In the genomic region with DNA sequence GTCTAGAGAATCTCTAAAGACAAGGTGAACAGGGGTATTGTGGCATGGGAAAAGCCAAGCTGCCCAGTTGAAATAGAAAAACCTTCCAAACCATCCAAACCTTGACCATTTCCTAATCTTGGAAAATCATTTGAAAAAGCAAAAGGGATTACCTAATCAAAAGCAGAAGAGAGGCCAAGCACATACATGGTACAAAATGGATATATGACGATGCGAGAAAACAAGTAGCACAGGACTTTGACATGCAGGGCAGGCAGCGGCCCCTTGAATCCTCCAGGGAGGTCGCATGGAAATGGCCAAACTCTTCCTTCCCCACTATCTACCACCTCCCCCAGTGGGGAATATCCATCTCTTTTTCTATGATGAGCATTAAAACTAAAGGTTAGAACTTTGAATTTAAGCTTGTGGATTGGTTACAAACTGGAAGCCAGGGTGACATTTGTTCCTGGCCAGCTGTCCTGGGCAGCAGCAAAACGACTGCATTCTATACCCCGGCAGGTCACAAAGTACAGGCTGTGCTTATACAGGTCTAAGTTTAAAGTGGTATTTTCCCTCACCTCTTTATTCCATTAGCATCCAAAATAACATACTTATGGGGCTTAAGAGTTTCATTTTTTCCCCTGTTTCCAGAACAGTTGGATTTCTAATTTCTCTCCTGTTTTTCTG, we compare ENCODE assay signal across 17 cellular contexts. TPM values are rescaled to one million over a fixed set of nuclear protein-coding genes. Genes with fewer than 3 reads are reported as not detected.
DNase-seq lines count a peak whose midpoint lies in the region; ATAC-seq, FAIRE-seq and TF ChIP-seq lines count a peak whose summit lies in the region.
"Had no signal": no experiment of that assay in that cellular context is flagged by ENCODE, and none has a peak within 500 bp of the region (broad histone marks: within the 10 kb centered on the region; RNA-seq: fewer than 3 reads in every experiment).

No MANE protein-coding gene starts in this region.

- no peaks in the 10 kb centered on the region for H4K20me1 ChIP-seq in HepG2 (ENCODE audit: insufficient read depth, low read length)
- H4K20me1 ChIP-seq: BLaER1 treated with 17β-estradiol and CSF1 and Interleukin-3, amounts not matched to agents 10 nM and 100 nM had no signal

- H3K9ac ChIP-seq in HepG2 (ENCODE audit: insufficient read depth, low read depth, low read length) = no peak overlapping the region
- H3K9ac ChIP-seq: BLaER1 treated with 17β-estradiol and CSF1 and Interleukin-3, amounts not matched to agents 10 nM and 100 nM had no signal

- TF ChIP-seq POLR2A in HepG2 (IDR thresholded peaks at IDR 0.05; ENCODE audit: insufficient read depth in 1 of 2, low read depth in 2 of 2, low read length in 2 of 2) = no peak
- no peak for TF ChIP-seq POLR2A in gastrocnemius medialis (IDR thresholded peaks at IDR 0.05)
- no peak for TF ChIP-seq POLR2A in vagina (IDR thresholded peaks at IDR 0.05)
- TF ChIP-seq POLR2A in spleen (IDR thresholded peaks at IDR 0.05) = no peak

- BruUV-seq in HepG2 (replicated peaks; lab: Mats Ljungman, UMichigan) = no TSS peak

- no peaks in the 10 kb centered on the region for H3K79me2 ChIP-seq in HepG2 (ENCODE audit: insufficient read depth, low read length)

- H3K4me1 ChIP-seq in left ventricle myocardium inferior (peaks cover 75% of the 10 kb centered on the region), HepG2 (ENCODE audit: insufficient read depth, low read length) (peaks cover 16% of the 10 kb centered on the region), gastrocnemius medialis (peaks cover 64 to 73% of the 10 kb centered on the region in 2 donors), vagina (no peaks in the 10 kb centered on the region), spleen (no peaks in the 10 kb centered on the region)

- H3K9me3 ChIP-seq in left ventricle myocardium inferior (replicated peaks) (no peaks in the 10 kb centered on the region), HepG2 (ENCODE audit: low read length) (no peaks in the 10 kb centered on the region), gastrocnemius medialis (no peaks in the 10 kb centered on the region), vagina (no peaks in the 10 kb centered on the region), spleen (no peaks in the 10 kb centered on the region)

- peak overlapping the region; percentile 37; the same call in 1 of the 2 replicates for H3K4me2 ChIP-seq in HepG2 (ENCODE audit: low read depth, low read length)
- H3K4me2 ChIP-seq: BLaER1 treated with 17β-estradiol and CSF1 and Interleukin-3, amounts not matched to agents 10 nM and 100 nM had no signal

- H3K4me3 ChIP-seq in left ventricle myocardium inferior = peak overlapping the region; percentile 38
- no peak overlapping the region for H3K4me3 ChIP-seq in HepG2 (replicated peaks in 1 of 3; ENCODE audit: insufficient read depth in 1 of 3, low read depth in 2 of 3, low read length in 3 of 3)
- H3K4me3 ChIP-seq in gastrocnemius medialis = peak overlapping the region; percentile 12 to 31 (median 18)
- no peak overlapping the region for H3K4me3 ChIP-seq in vagina
- H3K4me3 ChIP-seq in spleen = no peak overlapping the region
- H3K4me3 ChIP-seq: BLaER1 treated with 17β-estradiol and CSF1 and Interleukin-3, amounts not matched to agents 10 nM and 100 nM had no signal

- H3K36me3 ChIP-seq in left ventricle myocardium inferior = peaks cover 13% of the 10 kb centered on the region
- no peaks in the 10 kb centered on the region for H3K36me3 ChIP-seq in HepG2 (replicated peaks in 1 of 2; ENCODE audit: control insufficient read depth in 1 of 2, insufficient read depth in 2 of 2, low read length in 2 of 2)
- H3K36me3 ChIP-seq in gastrocnemius medialis = no peaks in the 10 kb centered on the region
- H3K36me3 ChIP-seq in vagina = no peaks in the 10 kb centered on the region
- no peaks in the 10 kb centered on the region for H3K36me3 ChIP-seq in spleen
- H3K36me3 ChIP-seq: BLaER1 treated with 17β-estradiol and CSF1 and Interleukin-3, amounts not matched to agents 10 nM and 100 nM had no signal

- no peak for FAIRE-seq in HepG2 (lab: Jason Lieb, UNC)
- FAIRE-seq: GM19239 had no signal

- 61% methylated on average over 6 of the region's 6 CpGs for WGBS in HepG2 (ENCODE audit: low lambda C conversion rate)
- 87 to 94% (median 91%) methylated on average over 6 of the region's 6 CpGs for WGBS in spleen, 5 donors

- intact Hi-C loops in Right ventricle myocardium inferior (cut with DNase I) = no loop called here
- intact Hi-C loops in left cardiac atrium (cut with DNase I) = no loop called here
- intact Hi-C loops in left ventricle myocardium inferior (cut with micrococcal nuclease) = no loop called here
- intact Hi-C loops in HepG2 (cut with micrococcal nuclease; ENCODE audit: unreplicated experiment) = no loop called here
- intact Hi-C loops in gastrocnemius medialis (cut with DNase I; ENCODE audit: low total_unique reads) = loop anchor here (2.0 to 5.0 kb wide), 2 partner anchors 48 to 52 kb away; partner anchors contain the start of gene MYL12A
- intact Hi-C loops in vagina (cut with DNase I) = no loop called here
- intact Hi-C loops in spleen (cut with DNase I; ENCODE audit: low total_unique reads) = no loop called here

- peak overlapping the region; percentile 78 for H3K27ac ChIP-seq in left ventricle myocardium inferior (replicated peaks)
- H3K27ac ChIP-seq in HepG2 (ENCODE audit: extremely low read length, insufficient read depth, low read length) = no peak overlapping the region
- peak overlapping the region; percentile 81 to 90 (median 86) for H3K27ac ChIP-seq in gastrocnemius medialis
- H3K27ac ChIP-seq in vagina = no peak overlapping the region
- no peak overlapping the region for H3K27ac ChIP-seq in spleen
- H3K27ac ChIP-seq: BLaER1 treated with 17β-estradiol and CSF1 and Interleukin-3, amounts not matched to agents 10 nM and 100 nM; HL-60 had no signal

- H3K27me3 ChIP-seq in left ventricle myocardium inferior (ENCODE audit: low read depth) = no peaks in the 10 kb centered on the region
- H3K27me3 ChIP-seq in HepG2 (ENCODE audit: control insufficient read depth in 1 of 2, insufficient read depth in 2 of 2, low read length in 2 of 2) = no peaks in the 10 kb centered on the region
- H3K27me3 ChIP-seq in gastrocnemius medialis = no peaks in the 10 kb centered on the region
- H3K27me3 ChIP-seq in vagina = no peaks in the 10 kb centered on the region
- no peaks in the 10 kb centered on the region for H3K27me3 ChIP-seq in spleen (replicated peaks in 1 of 7)
- H3K27me3 ChIP-seq: BLaER1 treated with 17β-estradiol and CSF1 and Interleukin-3, amounts not matched to agents 10 nM and 100 nM had no signal

- in situ Hi-C loops in HepG2 (cut with HindIII; ENCODE audit: extremely low pct_ligation_motif_present, low pct_unique_long_range_greater_than_20kb) = no loop called here
- in situ Hi-C loops in gastrocnemius medialis (cut with MboI; ENCODE audit: low sequenced_read_pairs in 4 of 4) = no loop called here

- CTCF ChIA-PET in HepG2 (lab: Yijun Ruan, JAX; ENCODE audit: low intra/inter-chr PET ratio, low total read pairs) = no interaction called here

- TF ChIP-seq CTCF in left ventricle myocardium inferior (IDR thresholded peaks at IDR 0.05; ENCODE audit: borderline replicate concordance) = no peak
- TF ChIP-seq CTCF in HepG2 (CRISPR knock-in tag; IDR thresholded peaks at IDR 0.05) = no peak
- TF ChIP-seq CTCF in gastrocnemius medialis (IDR thresholded peaks at IDR 0.05 in 4 of 5, conservative IDR thresholded peaks at IDR 0.05 in 1 of 5) = no peak
- no peak for TF ChIP-seq CTCF in vagina (IDR thresholded peaks at IDR 0.05)
- TF ChIP-seq CTCF in spleen (IDR thresholded peaks at IDR 0.05 in 8 of 11, conservative IDR thresholded peaks at IDR 0.05 in 3 of 11) = no peak

- no peak overlapping the region for H2AFZ ChIP-seq in HepG2 (ENCODE audit: low read length)

- TF ChIP-seq EP300 in HepG2 (IDR thresholded peaks at IDR 0.05; ENCODE audit: low read depth in 2 of 2, low read length in 2 of 2) (no peak), HepG2 (CRISPR knock-in tag; IDR thresholded peaks at IDR 0.05; ENCODE audit: borderline replicate concordance) (no peak)

- no peak for TF ChIP-seq RAD21 in HepG2 (CRISPR knock-in tag; IDR thresholded peaks at IDR 0.05)

- DNase-seq in Right ventricle myocardium inferior (ENCODE audit: missing footprints) = no peak
- DNase-seq in left cardiac atrium = no peak
- no peak for DNase-seq in left ventricle myocardium inferior
- no peak for DNase-seq in HepG2 (ENCODE audit: low spot score)
- DNase-seq in gastrocnemius medialis = peak; percentile 46 to 53
- no peak for DNase-seq in vagina (ENCODE audit: extremely low spot score in 2 of 2)
- no peak for DNase-seq in spleen
- DNase-seq in NCI-H526 (lab: John Stamatoyannopoulos, UW) = no peak
- DNase-seq: 8988T; CD4-positive, CD25-positive, alpha-beta regulatory T cell; DMS53; GF-D8; HCEC 1CT; HFFc6 had no signal

- ATAC-seq in Right ventricle myocardium inferior = peak; percentile 71
- ATAC-seq in left cardiac atrium = no peak
- no peak for ATAC-seq in HepG2
- peak; percentile 59 to 64 for ATAC-seq in gastrocnemius medialis

- POLR2A ChIA-PET in HepG2 (lab: Yijun Ruan, JAX) = no interaction called here

RNA-seq across cellular contexts. Expression of gene MYOM1, which starts 24.7 kb away (rescaled TPM):
- total RNA-seq in Right ventricle myocardium inferior = 611 TPM
- total RNA-seq in left cardiac atrium = 100 to 1,000 TPM; 263 to 351 TPM
- total RNA-seq in left ventricle myocardium inferior = 667 TPM
- total RNA-seq in HepG2 (2016; rRNA removed; fragmentation: Illumina TruSeq; extraction: Trizol) = 0.46 and 1.0 TPM in 2 replicates
- 0.35 and 1.3 TPM in 2 replicates for total RNA-seq in HepG2 (2016; cell fraction: cytosol; rRNA removed; fragmentation: Illumina TruSeq; extraction: Trizol; ENCODE audit: low read depth)
- 0.97 and 0.98 TPM in 2 replicates for total RNA-seq in HepG2 (2016; cell fraction: insoluble cytoplasmic fraction; rRNA removed; fragmentation: Illumina TruSeq; extraction: Trizol)
- 0.49 and 0.76 TPM in 2 replicates for total RNA-seq in HepG2 (2016; cell fraction: membrane; rRNA removed; fragmentation: Illumina TruSeq; extraction: Trizol)
- total RNA-seq in HepG2 (2016; cell fraction: nucleus; rRNA removed; fragmentation: Illumina TruSeq; extraction: Trizol) = 0.47 and 1.3 TPM in 2 replicates
- 0.98 and 1.6 TPM in 2 replicates for polyA plus RNA-seq in HepG2 (2011; rRNA removed)
- 1.0 and 1.4 TPM in 2 replicates for polyA plus RNA-seq in HepG2 (2011; cell fraction: cytosol; rRNA removed)
- polyA plus RNA-seq in HepG2 (2011; cell fraction: nucleus; rRNA removed) = 3.6 and 4.1 TPM in 2 replicates
- polyA plus RNA-seq in HepG2 (2012) = 2.6 and 3.3 TPM in 2 replicates
- 0.16 and 0.17 TPM in 2 replicates for polyA plus RNA-seq in HepG2 (2016; cell fraction: cytosol; fragmentation: Illumina TruSeq; extraction: Trizol; ENCODE audit: low read depth)
- 0.60 and 0.63 TPM in 2 replicates for polyA plus RNA-seq in HepG2 (2016; cell fraction: insoluble cytoplasmic fraction; fragmentation: Illumina TruSeq; extraction: Trizol; ENCODE audit: low read depth)
- polyA plus RNA-seq in HepG2 (2016; cell fraction: membrane; fragmentation: Illumina TruSeq; extraction: Trizol; ENCODE audit: low read depth) = 0.25 and 0.37 TPM in 2 replicates
- 1.1 and 1.2 TPM in 2 replicates for polyA plus RNA-seq in HepG2 (2016; cell fraction: nucleus; fragmentation: Illumina TruSeq; extraction: Trizol; ENCODE audit: insufficient read depth, low read depth)
- 0.75 and 0.82 TPM in 2 replicates for polyA minus RNA-seq in HepG2 (2011; rRNA and poly(A)+ RNA removed; ENCODE audit: low replicate concordance)
- 0.89 and 0.97 TPM in 2 replicates for polyA minus RNA-seq in HepG2 (2011; cell fraction: cytosol; rRNA and poly(A)+ RNA removed)
- 2.8 and 4.2 TPM in 2 replicates for polyA minus RNA-seq in HepG2 (2011; cell fraction: nucleus; rRNA and poly(A)+ RNA removed)
- 100 to 1,000 TPM; 245 to 307 (median 273) TPM for total RNA-seq in gastrocnemius medialis
- 1.2 TPM for total RNA-seq in vagina
- total RNA-seq in spleen = 1 to 10 TPM; 1.4 to 2.7 (median 1.8) TPM
- 1 to 10 TPM; 1.2 to 6.2 (median 2.4) TPM for polyA plus RNA-seq in spleen

RNA-seq across cellular contexts. Expression of gene MYL12A, which starts 52.5 kb away (rescaled TPM):
- total RNA-seq in Right ventricle myocardium inferior = 2,252 TPM
- total RNA-seq in left cardiac atrium = 100 to 1,000 TPM; 919 to 945 TPM
- total RNA-seq in left ventricle myocardium inferior = 2,410 TPM
- 277 and 357 TPM in 2 replicates for total RNA-seq in HepG2 (2016; rRNA removed; fragmentation: Illumina TruSeq; extraction: Trizol)
- 95.1 and 97.4 TPM in 2 replicates for total RNA-seq in HepG2 (2016; cell fraction: cytosol; rRNA removed; fragmentation: Illumina TruSeq; extraction: Trizol; ENCODE audit: low read depth)
- total RNA-seq in HepG2 (2016; cell fraction: insoluble cytoplasmic fraction; rRNA removed; fragmentation: Illumina TruSeq; extraction: Trizol) = 277 and 377 TPM in 2 replicates
- total RNA-seq in HepG2 (2016; cell fraction: membrane; rRNA removed; fragmentation: Illumina TruSeq; extraction: Trizol) = 78.5 and 96.6 TPM in 2 replicates
- 143 and 145 TPM in 2 replicates for total RNA-seq in HepG2 (2016; cell fraction: nucleus; rRNA removed; fragmentation: Illumina TruSeq; extraction: Trizol)
- 243 and 261 TPM in 2 replicates for polyA plus RNA-seq in HepG2 (2011; rRNA removed)
- 156 and 261 TPM in 2 replicates for polyA plus RNA-seq in HepG2 (2011; cell fraction: cytosol; rRNA removed)
- 65.4 and 82.9 TPM in 2 replicates for polyA plus RNA-seq in HepG2 (2011; cell fraction: nucleus; rRNA removed)
- 263 and 319 TPM in 2 replicates for polyA plus RNA-seq in HepG2 (2012)
- polyA plus RNA-seq in HepG2 (2016; cell fraction: cytosol; fragmentation: Illumina TruSeq; extraction: Trizol; ENCODE audit: low read depth) = 53.2 and 57.8 TPM in 2 replicates
- 305 and 333 TPM in 2 replicates for polyA plus RNA-seq in HepG2 (2016; cell fraction: insoluble cytoplasmic fraction; fragmentation: Illumina TruSeq; extraction: Trizol; ENCODE audit: low read depth)
- 53.7 and 63.8 TPM in 2 replicates for polyA plus RNA-seq in HepG2 (2016; cell fraction: membrane; fragmentation: Illumina TruSeq; extraction: Trizol; ENCODE audit: low read depth)
- polyA plus RNA-seq in HepG2 (2016; cell fraction: nucleus; fragmentation: Illumina TruSeq; extraction: Trizol; ENCODE audit: insufficient read depth, low read depth) = 156 and 160 TPM in 2 replicates
- polyA minus RNA-seq in HepG2 (2011; rRNA and poly(A)+ RNA removed; ENCODE audit: low replicate concordance) = 91.9 and 99.7 TPM in 2 replicates
- polyA minus RNA-seq in HepG2 (2011; cell fraction: cytosol; rRNA and poly(A)+ RNA removed) = 172 and 198 TPM in 2 replicates
- 130 and 202 TPM in 2 replicates for polyA minus RNA-seq in HepG2 (2011; cell fraction: nucleus; rRNA and poly(A)+ RNA removed)
- 1,000 to 10,000 TPM in 2 of 4 donors, 100 to 1,000 TPM in 2; 526 to 2,307 (median 1,474) TPM for total RNA-seq in gastrocnemius medialis
- 193 TPM for total RNA-seq in vagina
- total RNA-seq in spleen = 100 to 1,000 TPM; 442 to 675 (median 581) TPM
- polyA plus RNA-seq in spleen = 100 to 1,000 TPM; 422 to 675 (median 592) TPM

Comparison
In these comparisons a context has a peak if more than half of its experiments do, and no peak if none do; other contexts are left out.
1. ATAC-seq: peak in Right ventricle myocardium inferior (single experiment) and gastrocnemius medialis (2 of 2); none in left cardiac atrium (0 of 2) and HepG2 (single experiment).
2. DNase-seq: peak in gastrocnemius medialis (2 of 2); none in Right ventricle myocardium inferior (single experiment), left cardiac atrium (single experiment), left ventricle myocardium inferior (single experiment), HepG2 (single experiment), vagina (0 of 2), spleen (single experiment) and NCI-H526 (0 of 2).
3. H3K27ac ChIP-seq: peak in left ventricle myocardium inferior (single experiment) and gastrocnemius medialis (4 of 4); none in HepG2 (single experiment), vagina (single experiment) and spleen (0 of 8).
4. H3K4me3 ChIP-seq: peak in left ventricle myocardium inferior (single experiment) and gastrocnemius medialis (4 of 4); none in HepG2 (0 of 3), vagina (0 of 2) and spleen (0 of 8).
5. RNA of gene MYOM1, which starts 24.7 kb away (total RNA-seq): 667 TPM in left ventricle myocardium inferior (single experiment), 611 TPM in Right ventricle myocardium inferior (single experiment), 263 to 351 TPM in left cardiac atrium and 245 to 307 TPM in gastrocnemius medialis; 1.4 to 2.7 TPM in spleen, 1.2 TPM in vagina (single experiment) and 0.35 to 1.3 TPM in HepG2; every median in the first group is over 10 times any median in the second.